In the genomic region with DNA sequence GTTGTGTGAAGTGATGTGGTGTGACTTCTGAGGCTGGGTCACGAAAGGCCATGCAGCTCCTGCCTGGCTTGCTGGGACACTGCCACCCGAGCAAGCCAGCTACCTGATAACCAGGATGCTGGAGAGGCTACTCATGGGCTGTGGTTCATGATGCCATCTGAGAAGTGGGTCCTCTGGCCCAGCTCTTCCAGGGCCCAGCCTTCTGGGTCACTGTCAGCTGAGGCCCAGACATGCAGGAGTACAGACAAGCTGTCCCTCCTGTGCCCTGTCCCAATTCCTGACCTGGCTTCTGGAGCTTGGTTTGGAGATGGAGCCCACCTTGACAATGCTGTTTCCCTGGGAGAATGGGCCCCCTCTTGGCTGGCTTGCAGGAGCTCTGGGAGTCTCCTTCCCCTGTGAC, we compare ENCODE assay signal across 10 cellular contexts.
DNase-seq lines count a peak whose midpoint lies in the region; ATAC-seq and TF ChIP-seq lines count a peak whose summit lies in the region.
"Had no signal": no experiment of that assay in that cellular context is flagged by ENCODE, and none has a peak within 500 bp of the region (broad histone marks: within the 10 kb centered on the region; RNA-seq: fewer than 3 reads in every experiment).

No MANE protein-coding gene starts in this region.

- H3K4me1 Mint-ChIP-seq in HFFc6 (ENCODE audit: low read depth) (peaks cover 6% of the 10 kb centered on the region), endothelial cell (ENCODE audit: unreplicated experiment) (no peaks in the 10 kb centered on the region)

- no peak overlapping the region for H3K27ac Mint-ChIP-seq in HFFc6
- H3K27ac Mint-ChIP-seq in endothelial cell (ENCODE audit: unreplicated experiment) = no peak overlapping the region

- H3K36me3 ChIP-seq in BLaER1 = no peaks in the 10 kb centered on the region
- no peaks in the 10 kb centered on the region for H3K36me3 ChIP-seq in neural cell (ENCODE audit: insufficient read depth, low read length)

- H3F3A ChIP-seq in neural cell (ENCODE audit: insufficient read depth, low read length, poor library complexity, severe bottlenecking) = no peaks in the 10 kb centered on the region

- H3K4me2 ChIP-seq in BLaER1 = peak overlapping the region; percentile 94
- H3K4me2 ChIP-seq in neural cell (ENCODE audit: low read length) = no peak overlapping the region

- DNase-seq in HFFc6 (no peak), putamen (ENCODE audit: low spot score) (no peak), endothelial cell (ENCODE audit: low spot score) (no peak), dermis blood vessel endothelial cell (no peak)
- DNase-seq: heart right ventricle, T-helper 9 cell had no signal

- H3K27me3 ChIP-seq in BLaER1 (no peaks in the 10 kb centered on the region), neural cell (ENCODE audit: insufficient read depth, low read depth, low read length) (peaks cover 4% of the 10 kb centered on the region)

- TF ChIP-seq EP300 in neural cell (conservative IDR thresholded peaks at IDR 0.05; ENCODE audit: poor library complexity, severe bottlenecking) = no peak

- H3K79me2 ChIP-seq in neural cell (replicated peaks; ENCODE audit: insufficient read depth, low read length) = no peaks in the 10 kb centered on the region

- H3K27me3 Mint-ChIP-seq in HFFc6 (ENCODE audit: insufficient read depth) (peaks cover 4% of the 10 kb centered on the region), endothelial cell (ENCODE audit: unreplicated experiment) (peaks cover 2% of the 10 kb centered on the region)

- H3K36me3 Mint-ChIP-seq in HFFc6 (ENCODE audit: low read depth) (no peaks in the 10 kb centered on the region), endothelial cell (ENCODE audit: low read depth, unreplicated experiment) (no peaks in the 10 kb centered on the region)

- H3K27ac ChIP-seq in BLaER1 = no peak overlapping the region
- peak overlapping the region; percentile 70 for H3K27ac ChIP-seq in angular gyrus (ENCODE audit: low read depth, low read length)
- H3K27ac ChIP-seq in neural cell (ENCODE audit: low read length) = no peak overlapping the region

- ATAC-seq in GM21825 (IDR thresholded peaks at IDR 0.05; ENCODE audit: unreplicated experiment) = no peak

- TF ChIP-seq CTCF in HFFc6 (IDR thresholded peaks at IDR 0.05) (no peak), neural cell (IDR thresholded peaks at IDR 0.05; ENCODE audit: poor library complexity, severe bottlenecking) (no peak), endothelial cell (IDR thresholded peaks at IDR 0.05; ENCODE audit: unreplicated experiment) (no peak)

- H2AFZ ChIP-seq in neural cell (ENCODE audit: low read depth, low read length) = no peak overlapping the region

- no peaks in the 10 kb centered on the region for H4K20me1 ChIP-seq in BLaER1
- no peaks in the 10 kb centered on the region for H4K20me1 ChIP-seq in neural cell (ENCODE audit: insufficient read depth)

- TF ChIP-seq RAD21 in neural cell (conservative IDR thresholded peaks at IDR 0.05) = no peak

- H3K9me3 ChIP-seq in BLaER1 = no peaks in the 10 kb centered on the region
- H3K9me3 ChIP-seq in neural cell (ENCODE audit: low read length) = no peaks in the 10 kb centered on the region
- H3K9me3 ChIP-seq: heart right ventricle had no signal

- H3K4me3 ChIP-seq in BLaER1 (peak overlapping the region; percentile 79; the same call in 1 of the 2 replicates), neural cell (ENCODE audit: low read length) (peak overlapping the region; percentile 80)

- H3K4me3 Mint-ChIP-seq in HFFc6 = peak overlapping the region; percentile 89
- H3K4me3 Mint-ChIP-seq in endothelial cell (ENCODE audit: unreplicated experiment) = no peak overlapping the region

- H3K9me2 ChIP-seq in neural cell (ENCODE audit: insufficient read depth, low read length) = no peaks in the 10 kb centered on the region

- H3K9ac ChIP-seq in BLaER1 (peak overlapping the region; percentile 82; the same call in 1 of the 2 replicates), neural cell (ENCODE audit: low read length) (no peak overlapping the region)

- no peaks in the 10 kb centered on the region for H3K9me3 Mint-ChIP-seq in HFFc6
- no peaks in the 10 kb centered on the region for H3K9me3 Mint-ChIP-seq in endothelial cell (ENCODE audit: unreplicated experiment)

- peaks cover 11% of the 10 kb centered on the region for H3K4me1 ChIP-seq in BLaER1

TF ChIP-seq in neural cell, 6 proteins besides CTCF, POLR2A, EP300 and RAD21:
- TF ChIP-seq POLR2AphosphoS5 (IDR thresholded peaks at IDR 0.05) = no peak
- TF ChIP-seq TAF1 (IDR thresholded peaks at IDR 0.05; ENCODE audit: low read depth) = no peak
- no peak for TF ChIP-seq REST (IDR thresholded peaks at IDR 0.05; ENCODE audit: borderline replicate concordance)
- TF ChIP-seq SMC3 (conservative IDR thresholded peaks at IDR 0.05; ENCODE audit: poor library complexity) = no peak
- no peak for TF ChIP-seq MXI1 (conservative IDR thresholded peaks at IDR 0.05; ENCODE audit: poor library complexity, severe bottlenecking)
